32 cellular contexts compared by ENCODE assay signal in the genomic region with DNA sequence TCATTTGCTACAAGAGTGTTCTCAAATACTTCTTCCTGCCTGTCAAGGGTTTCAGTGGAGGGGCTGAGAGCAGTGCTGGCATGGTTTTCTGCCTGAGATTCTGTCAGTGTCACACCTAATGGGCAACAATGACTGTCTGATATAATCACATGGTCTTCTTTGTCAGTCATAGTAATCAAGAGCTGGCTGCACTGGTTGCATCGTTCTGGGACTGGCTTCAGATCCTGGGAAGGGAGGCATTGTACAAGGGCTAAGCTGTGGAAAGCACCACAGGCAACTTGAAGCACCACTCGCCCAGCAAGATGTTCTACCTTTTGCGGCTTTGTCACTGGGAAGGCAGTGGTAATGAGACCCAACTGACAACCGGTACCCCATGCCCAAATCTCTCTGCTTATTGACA. TPM values are rescaled to one million over a fixed set of nuclear protein-coding genes. Genes with fewer than 3 reads are reported as not detected.
"Had no signal": no experiment of that assay in that cellular context is flagged by ENCODE, and none has a peak within 500 bp of the region (broad histone marks: within the 10 kb centered on the region; RNA-seq: fewer than 3 reads in every experiment).

No MANE protein-coding gene starts in this region.

- H3K4me3 ChIP-seq: colonic mucosa, gastrocnemius medialis, skin epidermis, thoracic aorta, uterus had no signal

- H3K27ac ChIP-seq: colonic mucosa, gastrocnemius medialis, skin epidermis, thoracic aorta, uterus, WERI-Rb-1 had no signal

- H3K36me3 ChIP-seq: colonic mucosa, uterus had no signal

- H3K4me3 Mint-ChIP-seq: activated CD4-positive, alpha-beta T cell treated with anti-CD3 and anti-CD28 coated beads, Interleukin-2, amount 10 ng/mL, durations not matched to agents 24 days and 14 days; activated CD8-positive, alpha-beta memory T cell treated with anti-CD3 and anti-CD28 coated beads, Interleukin-2, amount 10 ng/mL, durations not matched to agents 7 days and 5 days; activated CD8-positive, alpha-beta T cell treated with anti-CD3 and anti-CD28 coated beads, Interleukin-2, amount 10 ng/mL, durations not matched to agents 7 days and 5 days; activated naive CD4-positive, alpha-beta T cell treated with anti-CD3 and anti-CD28 coated beads, Interleukin-2, amount 50 U/mL, for 24 hours; activated naive CD8-positive, alpha-beta T cell treated with anti-CD3 and anti-CD28 coated beads, Interleukin-2, amount 50 U/mL, for 24 hours; central memory CD8-positive, alpha-beta T cell; natural killer cell; stimulated activated naive CD8-positive, alpha-beta T cell treated with anti-CD3 and anti-CD28 coated beads, Interleukin-15, Interleukin-2, amounts not matched to agents 100 ng/mL and 50 ng/mL, for 24 hours; T-helper 17 cell; type B pancreatic cell had no signal

- DNase-seq: activated CD4-positive, alpha-beta T cell treated with anti-CD3 and anti-CD28 coated beads, Interleukin-2, amount 10 ng/mL, durations not matched to agents 24 days and 14 days; activated CD4-positive, CD25-positive, alpha-beta regulatory T cell treated with anti-CD3 and anti-CD28 coated beads, Interleukin-2, amount 50 U/mL, for 72 hours; activated CD8-positive, alpha-beta memory T cell treated with anti-CD3 and anti-CD28 coated beads, Interleukin-2, amount 10 ng/mL, durations not matched to agents 7 days and 5 days; activated CD8-positive, alpha-beta T cell treated with anti-CD3 and anti-CD28 coated beads, Interleukin-2, amount 10 ng/mL, durations not matched to agents 7 days and 5 days; activated naive CD8-positive, alpha-beta T cell treated with anti-CD3 and anti-CD28 coated beads, Interleukin-2, amount 50 U/mL, for 24 hours; activated T-cell treated with anti-CD3 and anti-CD28 coated beads, Interleukin-2, amount 50 U/mL, for 48 hours; amygdala; colonic mucosa; effector CD8-positive, alpha-beta T cell; gastrocnemius medialis; glutamatergic neuron; hippocampal formation; left cardiac atrium; mesendoderm; natural killer cell; posterior cingulate gyrus; stimulated activated CD4-positive, alpha-beta T cell treated with anti-CD3 and anti-CD28 coated beads, Interleukin-12 subunit alpha, Interleukin-12 subunit beta, amount 100 ng/mL, for 4 hours; stimulated activated CD4-positive, alpha-beta T cell treated with anti-CD3 and anti-CD28 coated beads, Interleukin-4, amount 100 ng/mL, for 1 hour; T-helper 17 cell; T1000; uterus; WERI-Rb-1 had no signal

- H3K36me3 Mint-ChIP-seq: natural killer cell had no signal

- H3K27ac Mint-ChIP-seq: activated CD4-positive, alpha-beta T cell treated with anti-CD3 and anti-CD28 coated beads, Interleukin-2, amount 10 ng/mL, durations not matched to agents 24 days and 14 days; activated CD8-positive, alpha-beta memory T cell treated with anti-CD3 and anti-CD28 coated beads, Interleukin-2, amount 10 ng/mL, durations not matched to agents 7 days and 5 days; activated CD8-positive, alpha-beta T cell treated with anti-CD3 and anti-CD28 coated beads, Interleukin-2, amount 10 ng/mL, durations not matched to agents 7 days and 5 days; activated naive CD4-positive, alpha-beta T cell treated with anti-CD3 and anti-CD28 coated beads, Interleukin-2, amount 50 U/mL, for 24 hours; activated naive CD8-positive, alpha-beta T cell treated with anti-CD3 and anti-CD28 coated beads, Interleukin-2, amount 50 U/mL, for 24 hours; activated T-helper 2 cell treated with anti-CD3 and anti-CD28 coated beads, Interferon-gamma antibody, Interleukin-2, Interleukin-4, amounts not matched to agents 10 μg/mL and 5 μg/mL and 100 μg/mL, durations not matched to agents 14 hours and 24 hours and 36 hours; natural killer cell; stimulated activated naive CD8-positive, alpha-beta T cell treated with anti-CD3 and anti-CD28 coated beads, Interleukin-15, Interleukin-2, amounts not matched to agents 100 ng/mL and 50 ng/mL, for 24 hours; T-helper 17 cell; type B pancreatic cell had no signal

- H3K27me3 Mint-ChIP-seq: activated CD4-positive, alpha-beta T cell treated with anti-CD3 and anti-CD28 coated beads, Interleukin-2, amount 10 ng/mL, durations not matched to agents 24 days and 14 days; activated CD8-positive, alpha-beta memory T cell treated with anti-CD3 and anti-CD28 coated beads, Interleukin-2, amount 10 ng/mL, durations not matched to agents 7 days and 5 days; activated naive CD4-positive, alpha-beta T cell treated with anti-CD3 and anti-CD28 coated beads, Interleukin-2, amount 50 U/mL, for 24 hours; activated naive CD8-positive, alpha-beta T cell treated with anti-CD3 and anti-CD28 coated beads, Interleukin-2, amount 50 U/mL, for 24 hours; central memory CD8-positive, alpha-beta T cell; stimulated activated naive CD8-positive, alpha-beta T cell treated with anti-CD3 and anti-CD28 coated beads, Interleukin-15, Interleukin-2, amounts not matched to agents 100 ng/mL and 50 ng/mL, for 24 hours; T-helper 17 cell; type B pancreatic cell had no signal

- H3K9me3 ChIP-seq: colonic mucosa, gastrocnemius medialis, thoracic aorta, uterus had no signal

- H3K4me1 Mint-ChIP-seq: activated CD4-positive, alpha-beta T cell treated with anti-CD3 and anti-CD28 coated beads, Interleukin-2, amount 10 ng/mL, durations not matched to agents 24 days and 14 days; activated CD8-positive, alpha-beta memory T cell treated with anti-CD3 and anti-CD28 coated beads, Interleukin-2, amount 10 ng/mL, durations not matched to agents 7 days and 5 days; activated naive CD4-positive, alpha-beta T cell treated with anti-CD3 and anti-CD28 coated beads, Interleukin-2, amount 50 U/mL, for 24 hours; activated naive CD8-positive, alpha-beta T cell treated with anti-CD3 and anti-CD28 coated beads, Interleukin-2, amount 50 U/mL, for 24 hours; central memory CD8-positive, alpha-beta T cell; natural killer cell; T-helper 17 cell had no signal

- H3K27me3 ChIP-seq: colonic mucosa, gastrocnemius medialis, uterus had no signal

- ATAC-seq: activated CD8-positive, alpha-beta memory T cell treated with anti-CD3 and anti-CD28 coated beads, Interleukin-2, amount 10 ng/mL, durations not matched to agents 7 days and 5 days; activated CD8-positive, alpha-beta T cell treated with anti-CD3 and anti-CD28 coated beads, Interleukin-2, amount 10 ng/mL, durations not matched to agents 7 days and 5 days; activated naive CD8-positive, alpha-beta T cell treated with anti-CD3 and anti-CD28 coated beads, Interleukin-2, amount 50 U/mL, for 24 hours; gastrocnemius medialis; natural killer cell; sciatic nerve; T-helper 17 cell had no signal

- H3K9me3 Mint-ChIP-seq: activated CD4-positive, alpha-beta T cell treated with anti-CD3 and anti-CD28 coated beads, Interleukin-2, amount 10 ng/mL, durations not matched to agents 24 days and 14 days; activated naive CD4-positive, alpha-beta T cell treated with anti-CD3 and anti-CD28 coated beads, Interleukin-2, amount 50 U/mL, for 24 hours; activated naive CD8-positive, alpha-beta T cell treated with anti-CD3 and anti-CD28 coated beads, Interleukin-2, amount 50 U/mL, for 24 hours; activated T-helper 2 cell treated with anti-CD3 and anti-CD28 coated beads, Interferon-gamma antibody, Interleukin-2, Interleukin-4, amounts not matched to agents 10 μg/mL and 5 μg/mL and 100 μg/mL, durations not matched to agents 14 hours and 24 hours and 36 hours; central memory CD8-positive, alpha-beta T cell; natural killer cell; stimulated activated naive CD8-positive, alpha-beta T cell treated with anti-CD3 and anti-CD28 coated beads, Interleukin-15, Interleukin-2, amounts not matched to agents 100 ng/mL and 50 ng/mL, for 24 hours; type B pancreatic cell had no signal

- H3K4me1 ChIP-seq: colonic mucosa, gastrocnemius medialis, uterus had no signal

RNA-seq across cellular contexts. Expression of gene CDK15, which starts 45.2 kb away (rescaled TPM):
- total RNA-seq: activated CD4-positive, alpha-beta T cell treated with anti-CD3 and anti-CD28 coated beads, Interleukin-2, amount 10 ng/mL, durations not matched to agents 24 days and 14 days; activated CD8-positive, alpha-beta memory T cell treated with anti-CD3 and anti-CD28 coated beads, Interleukin-2, amount 10 ng/mL, durations not matched to agents 7 days and 5 days; activated CD8-positive, alpha-beta T cell treated with anti-CD3 and anti-CD28 coated beads, Interleukin-2, amount 10 ng/mL, durations not matched to agents 7 days and 5 days; activated T-helper 2 cell treated with anti-CD3 and anti-CD28 coated beads, Interferon-gamma antibody, Interleukin-2, Interleukin-4, amounts not matched to agents 10 μg/mL and 5 μg/mL and 100 μg/mL, durations not matched to agents 14 hours and 24 hours and 36 hours; dermis microvascular lymphatic vessel endothelial cell; mononuclear cell; T-helper 17 cell had no signal
